Comparison of ENCODE assay signal across 8 cellular contexts in the genomic region with DNA sequence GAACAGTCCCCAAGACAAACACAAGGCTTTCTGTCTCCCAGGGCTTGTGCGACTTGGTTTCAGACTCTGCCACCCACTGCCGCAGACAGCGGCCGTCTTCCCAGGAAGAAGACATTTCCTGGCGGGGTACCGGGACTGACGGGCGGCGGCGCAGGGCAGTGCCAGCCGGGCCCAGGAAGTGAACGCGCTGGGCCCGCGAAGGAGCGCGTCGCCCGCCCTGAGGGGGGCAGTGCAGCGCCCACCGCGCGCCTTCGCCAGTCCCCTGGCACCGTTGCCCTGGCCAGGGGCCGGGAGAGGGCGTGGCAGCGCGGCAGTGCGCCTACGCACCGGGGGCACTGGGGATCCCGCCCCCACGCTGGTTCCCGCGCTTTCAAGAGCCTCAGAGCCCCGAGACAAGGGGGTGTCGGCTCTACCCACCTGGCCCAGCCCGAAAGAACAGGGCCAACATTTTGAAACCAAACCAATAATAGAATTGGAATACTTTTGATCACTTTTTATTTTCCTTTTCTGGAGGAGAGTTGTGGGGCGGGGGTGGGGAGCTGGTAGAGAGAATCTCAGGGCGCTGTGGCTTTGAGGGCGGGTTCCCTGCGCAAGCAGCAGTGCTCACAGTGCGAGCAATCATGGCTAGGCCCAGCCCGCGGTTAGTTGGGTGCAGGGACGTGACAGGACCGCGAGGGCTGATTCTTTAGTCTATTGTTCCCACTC. TPM values are rescaled to one million over a fixed set of nuclear protein-coding genes. Genes with fewer than 3 reads are reported as not detected.
A peak's percentile ranks its signal among the peaks of the same experiment; 100 is the strongest.
DNase-seq lines count a peak whose midpoint lies in the region; ATAC-seq, FAIRE-seq and TF ChIP-seq lines count a peak whose summit lies in the region.

No MANE protein-coding gene starts in this region.

- no peak for TF ChIP-seq RAD21 in HepG2 (CRISPR knock-in tag; IDR thresholded peaks at IDR 0.05)

- TF ChIP-seq CTCF in BE2C (IDR thresholded peaks at IDR 0.05; ENCODE audit: low read depth, low read length) (peak; percentile 20; the same call in 1 of the 2 replicates), chondrocyte (IDR thresholded peaks at IDR 0.05) (peak; percentile 14), HepG2 (CRISPR knock-in tag; IDR thresholded peaks at IDR 0.05) (no peak)

- H3K27ac ChIP-seq in HepG2 (ENCODE audit: extremely low read length, insufficient read depth, low read length), result no peak overlapping the region

- CTCF ChIA-PET in HepG2 (lab: Yijun Ruan, JAX; ENCODE audit: low intra/inter-chr PET ratio, low total read pairs), result no interaction called here

- H2AFZ ChIP-seq in HepG2 (ENCODE audit: low read length), result no peak overlapping the region

- no peak overlapping the region for H3K9ac ChIP-seq in HepG2 (ENCODE audit: insufficient read depth, low read depth, low read length)

- TF ChIP-seq EP300 in HepG2 (IDR thresholded peaks at IDR 0.05; ENCODE audit: low read depth in 2 of 2, low read length in 2 of 2), result no peak
- no peak for TF ChIP-seq EP300 in HepG2 (CRISPR knock-in tag; IDR thresholded peaks at IDR 0.05; ENCODE audit: borderline replicate concordance)

- no peak for FAIRE-seq in HepG2 (lab: Jason Lieb, UNC)

- intact Hi-C loops in HepG2 (cut with micrococcal nuclease; ENCODE audit: unreplicated experiment), result no loop called here

- H3K9me3 Mint-ChIP-seq in chondrocyte (ENCODE audit: low read depth), result peaks cover 4% of the 10 kb centered on the region

- H3K4me3 ChIP-seq in BE2C (ENCODE audit: low read depth, low read length) (peak overlapping the region; percentile 37), HepG2 (replicated peaks in 1 of 3; ENCODE audit: insufficient read depth in 1 of 3, low read depth in 2 of 3, low read length in 3 of 3) (no peak overlapping the region; a peak in 1 of 6 replicates)

- no peaks in the 10 kb centered on the region for H3K9me3 ChIP-seq in BE2C
- no peaks in the 10 kb centered on the region for H3K9me3 ChIP-seq in HepG2 (ENCODE audit: low read length)

- no peaks in the 10 kb centered on the region for H4K20me1 ChIP-seq in HepG2 (ENCODE audit: insufficient read depth, low read length)

- no peaks in the 10 kb centered on the region for H3K27me3 Mint-ChIP-seq in chondrocyte (ENCODE audit: low read depth)

- in situ Hi-C loops in HepG2 (cut with HindIII; ENCODE audit: extremely low pct_ligation_motif_present, low pct_unique_long_range_greater_than_20kb), result no loop called here

- no peaks in the 10 kb centered on the region for H3K36me3 Mint-ChIP-seq in chondrocyte (ENCODE audit: low read depth)

- no peaks in the 10 kb centered on the region for H3K79me2 ChIP-seq in HepG2 (ENCODE audit: insufficient read depth, low read length)

- TF ChIP-seq POLR2A in HepG2 (IDR thresholded peaks at IDR 0.05; ENCODE audit: insufficient read depth in 1 of 2, low read depth in 2 of 2, low read length in 2 of 2), result no peak

- peak; percentile 69 for ATAC-seq in GM19455 (IDR thresholded peaks at IDR 0.05; ENCODE audit: unreplicated experiment)
- no peak; the same call in 2 of the 3 replicates for ATAC-seq in HepG2

- H3K36me3 ChIP-seq in BE2C, result no peaks in the 10 kb centered on the region
- no peaks in the 10 kb centered on the region for H3K36me3 ChIP-seq in HepG2 (replicated peaks in 1 of 2; ENCODE audit: control insufficient read depth in 1 of 2, insufficient read depth in 2 of 2, low read length in 2 of 2)

- no CpG with 5 or more reads among the region's 49 CpGs for WGBS in HepG2 (ENCODE audit: low lambda C conversion rate)

- H3K4me2 ChIP-seq in HepG2 (ENCODE audit: low read depth, low read length), result peak overlapping the region; percentile 47

- peaks cover 1% of the 10 kb centered on the region for H3K4me1 Mint-ChIP-seq in chondrocyte (ENCODE audit: low read depth)

- no peaks in the 10 kb centered on the region for H3K27me3 ChIP-seq in BE2C
- no peaks in the 10 kb centered on the region for H3K27me3 ChIP-seq in HepG2 (ENCODE audit: control insufficient read depth in 1 of 2, insufficient read depth in 2 of 2, low read length in 2 of 2)

- DNase-seq in BE2C (peak; percentile 37), NCI-H1436 treated with DMSO at 0.1 percent for 48 hours (lab: John Stamatoyannopoulos, UW) (peak; percentile 15), chondrocyte (ENCODE audit: low spot score) (no peak), HepG2 (ENCODE audit: low spot score) (no peak), NCI-H1694 treated with DMSO at 0.1 percent for 48 hours (lab: John Stamatoyannopoulos, UW) (no peak)
- peak; percentile 5 for DNase-seq in activated CD4-positive, CD25-positive, alpha-beta regulatory T cell treated with anti-CD3 and anti-CD28 coated beads, Interleukin-2, amount 50 U/mL, for 16 hours (ENCODE audit: low read depth, low spot score)
- peak; percentile 29 for DNase-seq in stimulated activated naive CD4-positive, alpha-beta T cell treated with Interleukin-2 at 50 U/mL for 16 hours (lab: John Stamatoyannopoulos, UW)

- no TSS peak for BruUV-seq in HepG2 (replicated peaks; lab: Mats Ljungman, UMichigan)

- POLR2A ChIA-PET in HepG2 (lab: Yijun Ruan, JAX), result no interaction called here

- H3K4me3 Mint-ChIP-seq in chondrocyte (ENCODE audit: unreplicated experiment), result peak overlapping the region; percentile 33

- H3K27ac Mint-ChIP-seq in chondrocyte (ENCODE audit: unreplicated experiment), result no peak overlapping the region

- H3K4me1 ChIP-seq in BE2C, result no peaks in the 10 kb centered on the region
- peaks cover 18% of the 10 kb centered on the region for H3K4me1 ChIP-seq in HepG2 (ENCODE audit: insufficient read depth, low read length)

TF ChIP-seq in HepG2, 621 proteins besides CTCF, POLR2A, EP300 and RAD21:
- TF ChIP-seq KDM6A (CRISPR knock-in tag; IDR thresholded peaks at IDR 0.05; ENCODE audit: low read depth), result no peak
- TF ChIP-seq HINFP (CRISPR knock-in tag; IDR thresholded peaks at IDR 0.05; ENCODE audit: low read depth), result no peak
- TF ChIP-seq ZFP82 (CRISPR knock-in tag; IDR thresholded peaks at IDR 0.05; ENCODE audit: borderline replicate concordance), result no peak
- no peak for TF ChIP-seq SIX1 (CRISPR knock-in tag; IDR thresholded peaks at IDR 0.05; ENCODE audit: borderline replicate concordance)
- no peak for TF ChIP-seq JUND (CRISPR knock-in tag; IDR thresholded peaks at IDR 0.05)
- TF ChIP-seq DNMT3B (CRISPR knock-in tag; conservative IDR thresholded peaks at IDR 0.05), result no peak

RNA-seq across cellular contexts. Expression of gene APLN, which starts 23.6 kb away (rescaled TPM):
- polyA plus RNA-seq in BE2C (2012; ENCODE audit: insufficient read depth, insufficient read length, low read depth), result 0.14 TPM
- total RNA-seq in chondrocyte (0.19 to 1.3 TPM (median 1.1 TPM) in 3 replicates), HepG2 (2016; rRNA removed; fragmentation: Illumina TruSeq; extraction: Trizol) (0.02 TPM in 1 of 2 replicates, not detected in the other)
- total RNA-seq in HepG2 (2016; cell fraction: cytosol; rRNA removed; fragmentation: Illumina TruSeq; extraction: Trizol; ENCODE audit: low read depth), result not detected in 2 replicates
- 0.06 TPM in 1 of 2 replicates, not detected in the other for total RNA-seq in HepG2 (2016; cell fraction: insoluble cytoplasmic fraction; rRNA removed; fragmentation: Illumina TruSeq; extraction: Trizol)
- total RNA-seq in HepG2 (2016; cell fraction: membrane; rRNA removed; fragmentation: Illumina TruSeq; extraction: Trizol), result not detected in 2 replicates
- total RNA-seq in HepG2 (2016; cell fraction: nucleus; rRNA removed; fragmentation: Illumina TruSeq; extraction: Trizol), result not detected in 2 replicates
- polyA plus RNA-seq in HepG2 (2011; rRNA removed), result 0.17 and 0.26 TPM in 2 replicates
- polyA plus RNA-seq in HepG2 (2011; cell fraction: cytosol; rRNA removed), result 0.32 and 0.43 TPM in 2 replicates
- 0.11 and 0.14 TPM in 2 replicates for polyA plus RNA-seq in HepG2 (2011; cell fraction: nucleus; rRNA removed)
- polyA plus RNA-seq in HepG2 (2012), result 0.08 and 0.09 TPM in 2 replicates
- polyA plus RNA-seq in HepG2 (2016; cell fraction: cytosol; fragmentation: Illumina TruSeq; extraction: Trizol; ENCODE audit: low read depth), result not detected in 2 replicates
- not detected in 2 replicates for polyA plus RNA-seq in HepG2 (2016; cell fraction: insoluble cytoplasmic fraction; fragmentation: Illumina TruSeq; extraction: Trizol; ENCODE audit: low read depth)
- polyA plus RNA-seq in HepG2 (2016; cell fraction: membrane; fragmentation: Illumina TruSeq; extraction: Trizol; ENCODE audit: low read depth), result not detected in 2 replicates
- not detected in 2 replicates for polyA plus RNA-seq in HepG2 (2016; cell fraction: nucleus; fragmentation: Illumina TruSeq; extraction: Trizol; ENCODE audit: insufficient read depth, low read depth)
- polyA minus RNA-seq in HepG2 (2011; rRNA and poly(A)+ RNA removed; ENCODE audit: low replicate concordance), result 0.80 TPM in 1 of 2 replicates, not detected in the other
- polyA minus RNA-seq in HepG2 (2011; cell fraction: cytosol; rRNA and poly(A)+ RNA removed), result 0.20 TPM in 1 of 2 replicates, not detected in the other
- polyA minus RNA-seq in HepG2 (2011; cell fraction: nucleus; rRNA and poly(A)+ RNA removed), result 0.13 TPM in 1 of 2 replicates, not detected in the other

Comparison
In these comparisons a context has a peak if more than half of its experiments do, and no peak if none do; other contexts are left out.
1. DNase-seq: peak in BE2C (single experiment), NCI-H1436 treated with DMSO at 0.1 percent for 48 hours (single experiment), activated CD4-positive, CD25-positive, alpha-beta regulatory T cell treated with anti-CD3 and anti-CD28 coated beads, Interleukin-2, amount 50 U/mL, for 16 hours (single experiment) and stimulated activated naive CD4-positive, alpha-beta T cell treated with Interleukin-2 at 50 U/mL for 16 hours (single experiment); none in chondrocyte (single experiment), HepG2 (single experiment) and NCI-H1694 treated with DMSO at 0.1 percent for 48 hours (single experiment).